In genomic region chr22:27761036-27761435, GRCh38 we compare ENCODE assay signal across 34 cellular contexts.
"Had no signal": no experiment of that assay in that cellular context is flagged by ENCODE, and none has a peak within 500 bp of the region (broad histone marks: within the 10 kb centered on the region; RNA-seq: fewer than 3 reads in every experiment).

No MANE protein-coding gene starts in this region.

- H3K4me1 ChIP-seq: breast epithelium, Peyer's patch had no signal

- H3K36me3 ChIP-seq: breast epithelium, Peyer's patch had no signal

- H3K4me1 Mint-ChIP-seq: activated CD4-positive, alpha-beta T cell treated with anti-CD3 and anti-CD28 coated beads for 36 hours; activated CD4-positive, alpha-beta T cell treated with anti-CD3 and anti-CD28 coated beads, Interleukin-2, amount 10 ng/mL, durations not matched to agents 7 days and 5 days; activated naive CD4-positive, alpha-beta T cell treated with anti-CD3 and anti-CD28 coated beads, Interleukin-2, amount 50 U/mL, for 24 hours; activated naive CD8-positive, alpha-beta T cell treated with anti-CD3 and anti-CD28 coated beads, Interleukin-2, amount 10 ng/mL, durations not matched to agents 7 days and 5 days had no signal

- ATAC-seq: activated CD4-positive, alpha-beta T cell treated with anti-CD3 and anti-CD28 coated beads for 36 hours; activated CD4-positive, CD25-positive, alpha-beta regulatory T cell treated with anti-CD3 and anti-CD28 coated beads, Interleukin-2, amount 50 U/mL, for 24 hours; activated CD8-positive, alpha-beta T cell treated with anti-CD3 and anti-CD28 coated beads, Interleukin-2, amount 10 ng/mL, durations not matched to agents 7 days and 5 days; PC-3; Right ventricle myocardium inferior; WTC11 had no signal

- H3K4me3 ChIP-seq: ascending aorta, breast epithelium, Peyer's patch had no signal

- H3K27me3 ChIP-seq: ascending aorta, breast epithelium, Peyer's patch had no signal

- H3K27me3 Mint-ChIP-seq: activated CD4-positive, alpha-beta T cell treated with anti-CD3 and anti-CD28 coated beads, Interleukin-2, amount 10 ng/mL, durations not matched to agents 7 days and 5 days; activated naive CD4-positive, alpha-beta T cell treated with anti-CD3 and anti-CD28 coated beads, Interleukin-2, amount 50 U/mL, for 24 hours; activated naive CD8-positive, alpha-beta T cell treated with anti-CD3 and anti-CD28 coated beads, Interleukin-2, amount 10 ng/mL, durations not matched to agents 7 days and 5 days had no signal

- H3K9me3 ChIP-seq: ascending aorta, breast epithelium, Peyer's patch had no signal

- H3K4me3 Mint-ChIP-seq: activated CD4-positive, alpha-beta T cell treated with anti-CD3 and anti-CD28 coated beads for 36 hours; activated CD4-positive, alpha-beta T cell treated with anti-CD3 and anti-CD28 coated beads, Interleukin-2, amount 10 ng/mL, durations not matched to agents 7 days and 5 days; activated CD8-positive, alpha-beta T cell treated with anti-CD3 and anti-CD28 coated beads, Interleukin-2, amount 10 ng/mL, durations not matched to agents 7 days and 5 days; activated naive CD4-positive, alpha-beta T cell treated with anti-CD3 and anti-CD28 coated beads, Interleukin-2, amount 50 U/mL, for 24 hours; activated naive CD8-positive, alpha-beta T cell treated with anti-CD3 and anti-CD28 coated beads, Interleukin-2, amount 10 ng/mL, durations not matched to agents 7 days and 5 days; activated T-cell treated with anti-CD3 and anti-CD28 coated beads, Interleukin-2, amount 50 U/mL, for 24 hours; WTC11 had no signal

- H3K4me2 ChIP-seq: KMS-11 had no signal

- H3K27ac ChIP-seq: ascending aorta, breast epithelium, KMS-11, Peyer's patch had no signal

- H3K36me3 Mint-ChIP-seq: activated naive CD4-positive, alpha-beta T cell treated with anti-CD3 and anti-CD28 coated beads, Interleukin-2, amount 50 U/mL, for 24 hours; activated naive CD8-positive, alpha-beta T cell treated with anti-CD3 and anti-CD28 coated beads, Interleukin-2, amount 10 ng/mL, durations not matched to agents 7 days and 5 days; WTC11 had no signal

- H3K9me3 Mint-ChIP-seq: activated CD4-positive, alpha-beta T cell treated with anti-CD3 and anti-CD28 coated beads, Interleukin-2, amount 10 ng/mL, durations not matched to agents 7 days and 5 days; activated naive CD4-positive, alpha-beta T cell treated with anti-CD3 and anti-CD28 coated beads, Interleukin-2, amount 50 U/mL, for 24 hours; activated naive CD8-positive, alpha-beta T cell treated with anti-CD3 and anti-CD28 coated beads, Interleukin-2, amount 10 ng/mL, durations not matched to agents 7 days and 5 days; activated T-cell treated with anti-CD3 and anti-CD28 coated beads, Interleukin-2, amount 50 U/mL, for 24 hours; activated T-helper 2 cell treated with anti-CD3 and anti-CD28 coated beads, Interferon-gamma antibody, Interleukin-2, Interleukin-4, amounts not matched to agents 10 μg/mL and 5 μg/mL and 100 μg/mL, durations not matched to agents 14 hours and 24 hours and 36 hours; WTC11 had no signal

- DNase-seq: activated CD4-positive, alpha-beta T cell treated with anti-CD3 and anti-CD28 coated beads for 36 hours; activated CD4-positive, alpha-beta T cell treated with anti-CD3 and anti-CD28 coated beads, Interleukin-2, amount 10 ng/mL, durations not matched to agents 7 days and 5 days; activated CD4-positive, alpha-beta T cell treated with anti-CD3 and anti-CD28 coated beads, Interleukin-2, amount 50 U/mL, for 48 hours; activated CD8-positive, alpha-beta T cell treated with anti-CD3 and anti-CD28 coated beads, Interleukin-2, amount 10 ng/mL, durations not matched to agents 7 days and 5 days; activated gamma-delta T cell; activated naive CD4-positive, alpha-beta T cell treated with Interleukin-2 at 50 U/mL for 16 hours; activated naive CD8-positive, alpha-beta T cell treated with anti-CD3 and anti-CD28 coated beads, Interleukin-2, amount 10 ng/mL, durations not matched to agents 7 days and 5 days; activated T-cell treated with anti-CD3 and anti-CD28 coated beads, Interleukin-2, amount 50 U/mL, for 24 hours; amygdala; caudate nucleus; MM.1S; MV-4-11; NCI-H1092; NCI-H1436 treated with DMSO at 0.1 percent for 48 hours; NCI-H1694 treated with DMSO at 0.1 percent for 48 hours; NCI-H2029; NCI-H510A; NCI-H526; NCI-H748 treated with DMSO at 0.1 percent for 48 hours; NK-92 treated with Interleukin-12 subunit alpha and Interleukin-12 subunit beta, amount 100 ng/mL, for 24 hours; PC-3; Peyer's patch; RPMI8226; SW 1271; T-helper 1 cell; T1000 had no signal

- H3K27ac Mint-ChIP-seq: activated CD4-positive, alpha-beta T cell treated with anti-CD3 and anti-CD28 coated beads for 36 hours; activated CD4-positive, alpha-beta T cell treated with anti-CD3 and anti-CD28 coated beads, Interleukin-2, amount 10 ng/mL, durations not matched to agents 7 days and 5 days; activated CD8-positive, alpha-beta T cell treated with anti-CD3 and anti-CD28 coated beads, Interleukin-2, amount 10 ng/mL, durations not matched to agents 7 days and 5 days; activated naive CD4-positive, alpha-beta T cell treated with anti-CD3 and anti-CD28 coated beads, Interleukin-2, amount 50 U/mL, for 24 hours; activated naive CD8-positive, alpha-beta T cell treated with anti-CD3 and anti-CD28 coated beads, Interleukin-2, amount 10 ng/mL, durations not matched to agents 7 days and 5 days; activated T-cell treated with anti-CD3 and anti-CD28 coated beads, Interleukin-2, amount 50 U/mL, for 24 hours; activated T-helper 2 cell treated with anti-CD3 and anti-CD28 coated beads, Interferon-gamma antibody, Interleukin-2, Interleukin-4, amounts not matched to agents 10 μg/mL and 5 μg/mL and 100 μg/mL, durations not matched to agents 14 hours and 24 hours and 36 hours; WTC11 had no signal
